ENCODE assay signal across 14 cellular contexts in the genomic region with DNA sequence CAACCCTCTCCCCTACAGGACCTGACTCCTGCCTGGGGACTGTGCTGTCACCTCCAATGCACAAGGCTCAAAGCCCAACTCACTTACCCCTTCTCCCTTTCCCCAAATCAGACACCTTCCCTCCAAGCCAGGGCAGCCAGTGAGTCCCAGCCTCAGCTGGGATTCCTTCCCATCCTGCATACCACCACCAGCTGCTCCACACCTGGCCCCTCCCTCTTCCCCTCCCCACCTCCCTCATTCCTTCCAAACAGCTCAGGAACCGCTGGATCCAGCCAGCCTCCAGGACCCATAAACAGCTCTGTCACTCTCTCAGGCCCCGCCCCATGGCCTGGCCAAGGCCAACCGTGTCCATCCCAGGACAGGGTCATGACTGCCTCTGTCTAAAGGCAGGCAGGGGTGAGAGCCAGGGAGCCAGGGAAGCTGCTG. TPM values are rescaled to one million over a fixed set of nuclear protein-coding genes. Genes with fewer than 3 reads are reported as not detected.
DNase-seq lines count a peak whose midpoint lies in the region; ATAC-seq and TF ChIP-seq lines count a peak whose summit lies in the region.
"Had no signal": no experiment of that assay in that cellular context is flagged by ENCODE, and none has a peak within 500 bp of the region (broad histone marks: within the 10 kb centered on the region; RNA-seq: fewer than 3 reads in every experiment).

No MANE protein-coding gene starts in this region.

- intact Hi-C loops in adrenal gland (cut with DNase I) (no loop called here), transverse colon (cut with DNase I; ENCODE audit: low total_unique reads) (no loop called here)

- TF ChIP-seq CTCF in adrenal gland (IDR thresholded peaks at IDR 0.05) (no peak), transverse colon (IDR thresholded peaks at IDR 0.05) (no peak)

- H3K4me3 Mint-ChIP-seq in stimulated activated naive CD8-positive, alpha-beta T cell treated with anti-CD3 and anti-CD28 coated beads, Interleukin-15, Interleukin-2, amounts not matched to agents 100 ng/mL and 50 ng/mL, for 24 hours, result no peak overlapping the region
- no peak overlapping the region for H3K4me3 Mint-ChIP-seq in stimulated activated naive CD8-positive, alpha-beta T cell treated with anti-CD3 and anti-CD28 coated beads, Interleukin-15, amount 100 ng/mL, for 72 hours
- H3K4me3 Mint-ChIP-seq: mesothelial cell of epicardium had no signal

- DNase-seq in stimulated activated naive CD8-positive, alpha-beta T cell treated with anti-CD3 and anti-CD28 coated beads, Interleukin-15, amount 100 ng/mL, for 72 hours, result no peak
- DNase-seq in adrenal gland (peak in 6 of 7 donors; percentile 68 to 86 (median 76)), kidney tubule cell (ENCODE audit: low spot score) (peak; percentile 48), transverse colon (peak; percentile 60), foreskin melanocyte (no peak), GOT3 (lab: John Stamatoyannopoulos, UW) (no peak)
- DNase-seq: brain microvascular endothelial cell; NCI-H187 treated with DMSO at 0.1 percent for 48 hours; stimulated activated naive CD4-positive, alpha-beta T cell treated with Interleukin-2 at 50 U/mL for 16 hours had no signal

- peaks cover 5% of the 10 kb centered on the region for H3K36me3 Mint-ChIP-seq in stimulated activated naive CD8-positive, alpha-beta T cell treated with anti-CD3 and anti-CD28 coated beads, Interleukin-15, Interleukin-2, amounts not matched to agents 100 ng/mL and 50 ng/mL, for 24 hours (ENCODE audit: low read depth)
- H3K36me3 Mint-ChIP-seq: mesothelial cell of epicardium had no signal

- H3K27me3 Mint-ChIP-seq in stimulated activated naive CD8-positive, alpha-beta T cell treated with anti-CD3 and anti-CD28 coated beads, Interleukin-15, Interleukin-2, amounts not matched to agents 100 ng/mL and 50 ng/mL, for 24 hours, result no peaks in the 10 kb centered on the region
- no peaks in the 10 kb centered on the region for H3K27me3 Mint-ChIP-seq in stimulated activated naive CD8-positive, alpha-beta T cell treated with anti-CD3 and anti-CD28 coated beads, Interleukin-15, amount 100 ng/mL, for 72 hours

- ATAC-seq in stimulated activated naive CD8-positive, alpha-beta T cell treated with anti-CD3 and anti-CD28 coated beads, Interleukin-15, amount 100 ng/mL, for 72 hours, result no peak
- no peak for ATAC-seq in GM19452 (IDR thresholded peaks at IDR 0.05; ENCODE audit: unreplicated experiment)

- TF ChIP-seq EP300 in transverse colon (IDR thresholded peaks at IDR 0.05; ENCODE audit: low read depth), result no peak

- peak overlapping the region in 3 of 5 donors; percentile 26 to 78 (median 30) for H3K27ac ChIP-seq in adrenal gland
- peak overlapping the region; percentile 17 to 83 (median 82) for H3K27ac ChIP-seq in transverse colon
- H3K27ac ChIP-seq: brain microvascular endothelial cell, pancreas, vagina had no signal

- H3K4me1 Mint-ChIP-seq in stimulated activated naive CD8-positive, alpha-beta T cell treated with anti-CD3 and anti-CD28 coated beads, Interleukin-15, Interleukin-2, amounts not matched to agents 100 ng/mL and 50 ng/mL, for 24 hours (ENCODE audit: low read depth), result peaks cover 17% of the 10 kb centered on the region
- peaks cover 45% of the 10 kb centered on the region for H3K4me1 Mint-ChIP-seq in stimulated activated naive CD8-positive, alpha-beta T cell treated with anti-CD3 and anti-CD28 coated beads, Interleukin-15, amount 100 ng/mL, for 72 hours

- TF ChIP-seq POLR2A in adrenal gland (IDR thresholded peaks at IDR 0.05) (no peak), transverse colon (IDR thresholded peaks at IDR 0.05) (no peak)

- H3K27me3 ChIP-seq in adrenal gland (no peaks in the 10 kb centered on the region), transverse colon (no peaks in the 10 kb centered on the region)
- H3K27me3 ChIP-seq: brain microvascular endothelial cell, pancreas, vagina had no signal

- H3K36me3 ChIP-seq in adrenal gland (replicated peaks in 1 of 2) (no peaks in the 10 kb centered on the region), transverse colon (no peaks in the 10 kb centered on the region)
- H3K36me3 ChIP-seq: brain microvascular endothelial cell, pancreas, vagina had no signal

- H3K4me3 ChIP-seq in adrenal gland (no peak overlapping the region), transverse colon (no peak overlapping the region)
- H3K4me3 ChIP-seq: pancreas, vagina had no signal

- in situ Hi-C loops in transverse colon (cut with MboI; ENCODE audit: low pct_ligation_motif_present in 1 of 4, low pct_unique_long_range_greater_than_20kb in 1 of 4, low sequenced_read_pairs in 3 of 4), result loop anchor here in 1 of 4 donors (10.0 kb wide), 1 partner anchor 53 kb away; no protein-coding TSS in a partner anchor

- peaks cover 30 to 32% of the 10 kb centered on the region in 2 donors for H3K4me1 ChIP-seq in adrenal gland (replicated peaks in 1 of 2)
- peaks cover 14 to 58% (median 48%) of the 10 kb centered on the region in 4 donors for H3K4me1 ChIP-seq in transverse colon

- WGBS in adrenal gland, 4 donors, result 35 to 51% (median 40%) methylated on average over 3 of the region's 3 CpGs
- WGBS in transverse colon (ENCODE audit: low coverage in 1 of 2), 2 donors, result 48% methylated on average over 3 of the region's 3 CpGs; no CpG with 5 or more reads in 1 of the 2 donors

- H3K9me3 Mint-ChIP-seq in stimulated activated naive CD8-positive, alpha-beta T cell treated with anti-CD3 and anti-CD28 coated beads, Interleukin-15, Interleukin-2, amounts not matched to agents 100 ng/mL and 50 ng/mL, for 24 hours, result no peaks in the 10 kb centered on the region
- H3K9me3 Mint-ChIP-seq in stimulated activated naive CD8-positive, alpha-beta T cell treated with anti-CD3 and anti-CD28 coated beads, Interleukin-15, amount 100 ng/mL, for 72 hours, result no peaks in the 10 kb centered on the region
- H3K9me3 Mint-ChIP-seq: mesothelial cell of epicardium had no signal

- peak overlapping the region; percentile 21 for H3K27ac Mint-ChIP-seq in stimulated activated naive CD8-positive, alpha-beta T cell treated with anti-CD3 and anti-CD28 coated beads, Interleukin-15, Interleukin-2, amounts not matched to agents 100 ng/mL and 50 ng/mL, for 24 hours
- H3K27ac Mint-ChIP-seq in stimulated activated naive CD8-positive, alpha-beta T cell treated with anti-CD3 and anti-CD28 coated beads, Interleukin-15, amount 100 ng/mL, for 72 hours, result peak overlapping the region in 1 of 2 donors; percentile 55
- H3K27ac Mint-ChIP-seq: mesothelial cell of epicardium had no signal

- H3K9me3 ChIP-seq in adrenal gland (replicated peaks in 1 of 3), result no peaks in the 10 kb centered on the region
- H3K9me3 ChIP-seq in transverse colon, result no peaks in the 10 kb centered on the region
- H3K9me3 ChIP-seq: pancreas, vagina had no signal

RNA-seq across cellular contexts. Expression of gene ACOT7, which starts 41.4 kb away (rescaled TPM):
- total RNA-seq in adrenal gland, result 10 to 100 TPM in 7 of 8 donors, 1 to 10 TPM in 1; 8.4 to 29.4 (median 15.0) TPM
- polyA plus RNA-seq in adrenal gland, result 10 to 100 TPM; 11.3 to 26.6 (median 13.0) TPM
- 10 to 100 TPM in 3 of 4 donors, 1 to 10 TPM in 1; 5.6 to 55.0 (median 31.0) TPM for total RNA-seq in transverse colon

Comparison
In these comparisons a context has a peak if more than half of its experiments do, and no peak if none do; other contexts are left out.
1. DNase-seq: peak in adrenal gland (6 of 7), kidney tubule cell (single experiment) and transverse colon (single experiment); none in stimulated activated naive CD8-positive, alpha-beta T cell treated with anti-CD3 and anti-CD28 coated beads, Interleukin-15, amount 100 ng/mL, for 72 hours (0 of 2), foreskin melanocyte (single experiment) and GOT3 (single experiment).